In the genomic region with DNA sequence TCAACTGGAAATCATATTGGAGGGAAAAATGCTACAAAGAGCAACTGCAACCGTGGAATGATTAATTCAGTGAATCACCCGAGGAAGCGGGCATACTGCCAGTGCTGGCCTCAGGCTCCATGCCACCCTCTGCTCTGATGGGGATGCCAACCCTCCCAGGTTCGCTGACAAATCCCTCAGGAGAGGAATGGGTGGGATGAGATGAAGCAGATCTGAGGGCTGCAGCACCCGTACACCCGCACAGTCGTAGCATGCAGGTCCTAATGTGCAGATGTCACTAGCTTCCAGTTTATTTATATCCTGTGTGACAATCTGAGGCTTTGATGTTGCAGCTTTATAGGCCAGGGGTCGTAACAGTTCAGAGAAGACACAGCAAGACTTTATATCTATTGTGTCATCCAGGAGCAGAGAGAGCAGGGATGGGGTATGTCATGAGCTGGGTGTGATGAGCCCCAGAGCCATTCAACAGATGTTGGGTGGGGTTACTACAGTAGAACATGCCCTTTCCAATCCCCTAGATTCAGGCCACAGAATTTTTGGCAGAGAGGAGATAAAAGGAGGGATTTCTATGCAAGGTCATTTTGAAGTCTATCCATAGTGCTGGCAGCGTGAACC, we compare ENCODE assay signal across 9 cellular contexts. TPM values are rescaled to one million over a fixed set of nuclear protein-coding genes. Genes with fewer than 3 reads are reported as not detected.
DNase-seq lines count a peak whose midpoint lies in the region; ATAC-seq, FAIRE-seq and TF ChIP-seq lines count a peak whose summit lies in the region.
"Had no signal": no experiment of that assay in that cellular context is flagged by ENCODE, and none has a peak within 500 bp of the region (broad histone marks: within the 10 kb centered on the region; RNA-seq: fewer than 3 reads in every experiment).

No MANE protein-coding gene starts in this region.

- H3K4me3 ChIP-seq in HFF-Myc (replicated peaks; ENCODE audit: low read depth, low read length): no peak overlapping the region
- H3K4me3 ChIP-seq: skin epidermis had no signal

- no peak for TF ChIP-seq POLR2A in GM12891 (IDR thresholded peaks at IDR 0.05; ENCODE audit: low read depth, low read length)

- TF ChIP-seq CTCF in HFF-Myc (IDR thresholded peaks at IDR 0.05; ENCODE audit: low read depth, low read length, missing control alignments): no peak

- no peak for ATAC-seq in HG03108 (IDR thresholded peaks at IDR 0.05; ENCODE audit: unreplicated experiment)

- FAIRE-seq in GM12891 (lab: Jason Lieb, UNC): no peak

- peak; percentile 20 for DNase-seq in 8988T
- peak; percentile 40 for DNase-seq in HFF-Myc (ENCODE audit: extremely low read depth, low read depth)
- peak; percentile 45 for DNase-seq in amniotic epithelial cell (ENCODE audit: low read depth)
- peak; percentile 52 for DNase-seq in inferior parietal cortex (ENCODE audit: extremely low spot score)
- no peak for DNase-seq in GM12891 (ENCODE audit: insufficient read length, low spot score)
- no peak for DNase-seq in NCI-H748 (lab: John Stamatoyannopoulos, UW; ENCODE audit: unreplicated experiment)
- DNase-seq in NCI-H524 treated with DMSO at 0.1 percent for 48 hours (lab: John Stamatoyannopoulos, UW): no peak

TF ChIP-seq in GM12891, 5 proteins besides CTCF, POLR2A, EP300 and RAD21:
- TF ChIP-seq SPI1 (IDR thresholded peaks at IDR 0.05; ENCODE audit: low read depth, low read length) (no peak), PAX5 (IDR thresholded peaks at IDR 0.05; ENCODE audit: insufficient read depth, low read length, severe bottlenecking) (no peak), POLR2AphosphoS5 (IDR thresholded peaks at IDR 0.05; ENCODE audit: low read depth, low read length) (no peak), TAF1 (IDR thresholded peaks at IDR 0.05; ENCODE audit: low read depth, low read length) (no peak), POU2F2 (IDR thresholded peaks at IDR 0.05; ENCODE audit: low read depth, low read length) (no peak)

RNA-seq across cellular contexts. Expression of a gene that starts 44.6 kb away (rescaled TPM):
- polyA plus RNA-seq in GM12891 (2012; ENCODE audit: low read depth, missing spikeins): 0.19 TPM

Comparison
In these comparisons a context has a peak if more than half of its experiments do, and no peak if none do; other contexts are left out.
1. DNase-seq: peak in 8988T (single experiment), HFF-Myc (single experiment), amniotic epithelial cell (single experiment) and inferior parietal cortex (single experiment); none in GM12891 (single experiment), NCI-H748 (single experiment) and NCI-H524 treated with DMSO at 0.1 percent for 48 hours (single experiment).